In genomic region chr6:35093783-35094182, GRCh38 we compare ENCODE assay signal across 18 cellular contexts. TPM values are rescaled to one million over a fixed set of nuclear protein-coding genes. Genes with fewer than 3 reads are reported as not detected.
"Had no signal": no experiment of that assay in that cellular context is flagged by ENCODE, and none has a peak within 500 bp of the region (broad histone marks: within the 10 kb centered on the region; RNA-seq: fewer than 3 reads in every experiment).

No MANE protein-coding gene starts in this region.

- H3K27me3 ChIP-seq: brain microvascular endothelial cell, ovary had no signal

- H3K36me3 ChIP-seq: brain microvascular endothelial cell, ovary had no signal

- FAIRE-seq: TTC549 had no signal

- H3K4me3 ChIP-seq: ovary had no signal

- ATAC-seq: stimulated activated memory B cell treated with anti-CD40 and anti-IgM and Interleukin-4, amounts not matched to agents 10 μg/mL and 1 μg/mL and 100 μg/mL, for 72 hours had no signal

- H3K27ac ChIP-seq: brain microvascular endothelial cell, ovary had no signal

- DNase-seq: activated CD4-positive, alpha-beta T cell treated with anti-CD3 and anti-CD28 coated beads, Interleukin-2, amount 10 ng/mL, durations not matched to agents 7 days and 5 days; activated CD8-positive, alpha-beta memory T cell treated with anti-CD3 and anti-CD28 coated beads, Interleukin-2, amount 50 U/mL, for 48 hours; activated gamma-delta T cell treated with Interleukin-2 at 50 U/mL for 16 hours; amygdala; brain microvascular endothelial cell; cerebellar nuclear complex; dermis blood vessel endothelial cell; erythroblast; hypothalamus; ovary; stimulated activated CD4-positive, alpha-beta T cell treated with anti-CD3 and anti-CD28 coated beads, Interleukin-12 subunit alpha, Interleukin-12 subunit beta, amount 100 ng/mL, for 4 hours; stimulated activated CD4-positive, alpha-beta T cell treated with anti-CD3 and anti-CD28 coated beads, Interleukin-2, amount 100 ng/mL, for 24 hours; substantia nigra; SW 1271 had no signal

- H3K9me3 ChIP-seq: ovary had no signal

RNA-seq across cellular contexts. Expression of gene TCP11, which starts 47.4 kb away (rescaled TPM):
- total RNA-seq: activated CD4-positive, alpha-beta T cell treated with anti-CD3 and anti-CD28 coated beads, Interleukin-2, amount 10 ng/mL, durations not matched to agents 7 days and 5 days; sciatic nerve; T-helper 2 cell treated with Interferon-gamma antibody and Interleukin-4, amounts not matched to agents 100 ng/mL and 5 ng/mL, for 36 hours had no signal
